In genomic region chr9:115167175-115167574, GRCh38 we compare ENCODE assay signal across 15 cellular contexts. TPM values are rescaled to one million over a fixed set of nuclear protein-coding genes. Genes with fewer than 3 reads are reported as not detected.
DNase-seq lines count a peak whose midpoint lies in the region; ATAC-seq and TF ChIP-seq lines count a peak whose summit lies in the region.
"Had no signal": no experiment of that assay in that cellular context is flagged by ENCODE, and none has a peak within 500 bp of the region (broad histone marks: within the 10 kb centered on the region; RNA-seq: fewer than 3 reads in every experiment).

No MANE protein-coding gene starts in this region.

- TF ChIP-seq EP300 in transverse colon (IDR thresholded peaks at IDR 0.05; ENCODE audit: low read depth): no peak

- ATAC-seq in HG02840 (IDR thresholded peaks at IDR 0.05; ENCODE audit: low FRiP score, unreplicated experiment) (no peak), gastrocnemius medialis (no peak)
- ATAC-seq: activated CD8-positive, alpha-beta memory T cell treated with anti-CD3 and anti-CD28 coated beads, Interleukin-2, amount 10 ng/mL, durations not matched to agents 7 days and 5 days had no signal

- DNase-seq in COLO829 (ENCODE audit: low spot score) (peak; percentile 62), NCI-H226 (peak; percentile 90), cardiac fibroblast (ENCODE audit: low read depth in 2 of 2) (peak; percentile 34 to 39), mesenchymal stem cell (peak; percentile 72), cerebellar cortex (ENCODE audit: low spot score) (no peak), gastrocnemius medialis (no peak), transverse colon (no peak)
- DNase-seq: activated CD8-positive, alpha-beta memory T cell treated with anti-CD3 and anti-CD28 coated beads, Interleukin-2, amount 10 ng/mL, durations not matched to agents 7 days and 5 days; activated naive CD8-positive, alpha-beta T cell treated with anti-CD3 and anti-CD28 coated beads for 36 hours; GF-D8; NCI-H1092; NCI-H446 treated with DMSO at 0.1 percent for 48 hours; stimulated activated naive CD4-positive, alpha-beta T cell treated with Interleukin-2 at 50 U/mL for 16 hours had no signal

- H3K27me3 ChIP-seq in mesenchymal stem cell (ENCODE audit: control insufficient read depth in 1 of 2, insufficient read depth in 1 of 2, low read length in 2 of 2) (no peaks in the 10 kb centered on the region), gastrocnemius medialis (no peaks in the 10 kb centered on the region), transverse colon (peaks cover 22% of the 10 kb centered on the region)

- H2BK5ac ChIP-seq in mesenchymal stem cell (ENCODE audit: low read depth, low read length, poor library complexity, severe bottlenecking): no peak overlapping the region

- no peak overlapping the region for H2AFZ ChIP-seq in mesenchymal stem cell (ENCODE audit: low read depth, low read length)

- H2AK5ac ChIP-seq in mesenchymal stem cell (ENCODE audit: low read length, severe bottlenecking): peak overlapping the region; percentile 77

- no peak overlapping the region for H3K4me2 ChIP-seq in mesenchymal stem cell (ENCODE audit: low read length, poor library complexity, severe bottlenecking)

- no peak overlapping the region for H3K4ac ChIP-seq in mesenchymal stem cell (ENCODE audit: low read depth in 1 of 2, low read length in 2 of 2)

- TF ChIP-seq CTCF in cardiac fibroblast (IDR thresholded peaks at IDR 0.05; ENCODE audit: low read depth, low read length) (no peak), gastrocnemius medialis (IDR thresholded peaks at IDR 0.05 in 4 of 5, conservative IDR thresholded peaks at IDR 0.05 in 1 of 5) (no peak), transverse colon (IDR thresholded peaks at IDR 0.05) (no peak)

- no peak overlapping the region for H4K91ac ChIP-seq in mesenchymal stem cell (ENCODE audit: low read length)

- H2BK120ac ChIP-seq in mesenchymal stem cell (ENCODE audit: low read depth, low read length): no peak overlapping the region

- WGBS in mesenchymal stem cell: 6% methylated on average over 2 of the region's 3 CpGs
- WGBS in transverse colon (ENCODE audit: low coverage in 1 of 2), 2 donors: 78 to 82% methylated on average over 2 to 3 of the region's 3 CpGs

- H3K27ac ChIP-seq in mesenchymal stem cell (ENCODE audit: low read length, poor library complexity, severe bottlenecking) (peak overlapping the region; percentile 93), gastrocnemius medialis (no peak overlapping the region), transverse colon (no peak overlapping the region)
- H3K27ac ChIP-seq: C4-2B had no signal

- H2BK12ac ChIP-seq in mesenchymal stem cell (ENCODE audit: low read length in 2 of 2): no peak overlapping the region

- in situ Hi-C loops in gastrocnemius medialis (cut with MboI; ENCODE audit: low sequenced_read_pairs in 4 of 4) (no loop called here), transverse colon (cut with MboI; ENCODE audit: low pct_ligation_motif_present in 1 of 4, low pct_unique_long_range_greater_than_20kb in 1 of 4, low sequenced_read_pairs in 3 of 4) (no loop called here)

- H3K4me3 ChIP-seq in cardiac fibroblast (replicated peaks in 1 of 2; ENCODE audit: low read depth in 2 of 2, low read length in 2 of 2) (no peak overlapping the region), mesenchymal stem cell (ENCODE audit: insufficient read depth in 1 of 2, low read depth in 1 of 2, low read length in 2 of 2) (no peak overlapping the region), gastrocnemius medialis (no peak overlapping the region), transverse colon (no peak overlapping the region)

- no peak overlapping the region for H4K8ac ChIP-seq in mesenchymal stem cell (ENCODE audit: low read length)

- TF ChIP-seq POLR2A in gastrocnemius medialis (IDR thresholded peaks at IDR 0.05) (no peak), transverse colon (IDR thresholded peaks at IDR 0.05) (no peak)

- peak overlapping the region in 1 of 2 experiments; percentile 15 for H3K18ac ChIP-seq in mesenchymal stem cell (ENCODE audit: low read depth in 1 of 2, low read length in 2 of 2)

- no peak overlapping the region for H2BK15ac ChIP-seq in mesenchymal stem cell (ENCODE audit: low read depth, poor library complexity, severe bottlenecking)

- no peaks in the 10 kb centered on the region for H3K79me1 ChIP-seq in mesenchymal stem cell (replicated peaks; ENCODE audit: low read length, poor library complexity, severe bottlenecking)

- H3K4me1 ChIP-seq in mesenchymal stem cell (ENCODE audit: control insufficient read depth, insufficient read depth, low read depth, low read length) (peaks cover 3% of the 10 kb centered on the region), gastrocnemius medialis (no peaks in the 10 kb centered on the region), transverse colon (no peaks in the 10 kb centered on the region)

- H3K23ac ChIP-seq in mesenchymal stem cell (ENCODE audit: low read length in 2 of 2): no peak overlapping the region

- H3K9ac ChIP-seq in mesenchymal stem cell (ENCODE audit: low read length): no peak overlapping the region

- H3K9me3 ChIP-seq in mesenchymal stem cell (ENCODE audit: control insufficient read depth, low read length) (no peaks in the 10 kb centered on the region), gastrocnemius medialis (no peaks in the 10 kb centered on the region), transverse colon (no peaks in the 10 kb centered on the region)

- H3K36me3 ChIP-seq in mesenchymal stem cell (ENCODE audit: control insufficient read depth in 1 of 2, insufficient read depth in 2 of 2, low read depth in 1 of 2, low read length in 2 of 2) (no peaks in the 10 kb centered on the region), gastrocnemius medialis (no peaks in the 10 kb centered on the region), transverse colon (no peaks in the 10 kb centered on the region)

- intact Hi-C loops in gastrocnemius medialis (cut with DNase I; ENCODE audit: low total_unique reads) (no loop called here), transverse colon (cut with DNase I; ENCODE audit: low total_unique reads) (no loop called here)

- no peak overlapping the region for H3K14ac ChIP-seq in mesenchymal stem cell (ENCODE audit: low read length in 2 of 2)

RNA-seq across cellular contexts. Expression of gene TNC, which starts 49.2 kb away (rescaled TPM):
- polyA plus RNA-seq in mesenchymal stem cell (2013, experiment 1 of 2): 32.2 TPM
- 29.1 TPM for polyA plus RNA-seq in mesenchymal stem cell (2013, experiment 2 of 2)
- total RNA-seq in gastrocnemius medialis: 10 to 100 TPM in 2 of 4 donors, 1 to 10 TPM in 1, not detected in 1; 4.3 to 17.6 (median 10.7) TPM
- 100 to 1,000 TPM in 1 of 4 donors, 10 to 100 TPM in 3; 29.4 to 316 (median 61.9) TPM for total RNA-seq in transverse colon

Comparison
In these comparisons a context has a peak if more than half of its experiments do, and no peak if none do; other contexts are left out.
1. DNase-seq: peak in COLO829 (single experiment), NCI-H226 (single experiment), cardiac fibroblast (2 of 2) and mesenchymal stem cell (single experiment); none in cerebellar cortex (single experiment), gastrocnemius medialis (0 of 2) and transverse colon (single experiment).